12 cellular contexts compared by ENCODE assay signal in genomic region chr10:4704034-4704545, GRCh38.
A peak's percentile ranks its signal among the peaks of the same experiment; 100 is the strongest.
DNase-seq lines count a peak whose midpoint lies in the region; ATAC-seq and TF ChIP-seq lines count a peak whose summit lies in the region.
"Had no signal": no experiment of that assay in that cellular context is flagged by ENCODE, and none has a peak within 500 bp of the region (broad histone marks: within the 10 kb centered on the region; RNA-seq: fewer than 3 reads in every experiment).

No MANE protein-coding gene starts in this region.

- DNase-seq in CD1c-positive myeloid dendritic cell (ENCODE audit: extremely low spot score) (peak; percentile 35), NCI-H2029 (lab: John Stamatoyannopoulos, UW) (peak; percentile 15), dermis blood vessel endothelial cell (peak; percentile 98), mucosa of gallbladder (ENCODE audit: low spot score) (peak; percentile 61), T-helper 1 cell (no peak), globus pallidus (ENCODE audit: low spot score) (no peak), thyroid gland (no peak)
- DNase-seq: endodermal cell, NCI-H1436, sigmoid colon had no signal

- H3K9me3 ChIP-seq in thyroid gland = no peaks in the 10 kb centered on the region
- H3K9me3 ChIP-seq: HAP-1, sigmoid colon had no signal

- TF ChIP-seq POLR2A in thyroid gland (IDR thresholded peaks at IDR 0.05) = no peak

- H3K27ac ChIP-seq in thyroid gland = no peak overlapping the region

- WGBS in thyroid gland, 2 donors = 8 to 19% methylated on average over 2 of the region's 2 CpGs

- H3K36me3 ChIP-seq in thyroid gland = no peaks in the 10 kb centered on the region
- H3K36me3 ChIP-seq: HAP-1, sigmoid colon had no signal

- ATAC-seq in HG03045 (IDR thresholded peaks at IDR 0.05; ENCODE audit: unreplicated experiment) = no peak

- H3K4me3 ChIP-seq in thyroid gland (replicated peaks in 1 of 3) = no peak overlapping the region
- H3K4me3 ChIP-seq: HAP-1, sigmoid colon had no signal

- no peaks in the 10 kb centered on the region for H3K27me3 ChIP-seq in thyroid gland
- H3K27me3 ChIP-seq: sigmoid colon had no signal

- TF ChIP-seq CTCF in thyroid gland (IDR thresholded peaks at IDR 0.05) = no peak

- intact Hi-C loops in thyroid gland (cut with DNase I) = no loop called here

- H3K4me1 ChIP-seq in thyroid gland = no peaks in the 10 kb centered on the region
- H3K4me1 ChIP-seq: HAP-1 had no signal

Comparison
In these comparisons a context has a peak if more than half of its experiments do, and no peak if none do; other contexts are left out.
1. DNase-seq: peak in CD1c-positive myeloid dendritic cell (single experiment), NCI-H2029 (single experiment), dermis blood vessel endothelial cell (single experiment) and mucosa of gallbladder (single experiment); none in T-helper 1 cell (0 of 5), globus pallidus (single experiment) and thyroid gland (0 of 2).